12 cellular contexts compared by ENCODE assay signal in genomic region chr4:82376109-82376508, GRCh38. TPM values are rescaled to one million over a fixed set of nuclear protein-coding genes. Genes with fewer than 3 reads are reported as not detected.
A peak's percentile ranks its signal among the peaks of the same experiment; 100 is the strongest.
DNase-seq lines count a peak whose midpoint lies in the region; ATAC-seq and TF ChIP-seq lines count a peak whose summit lies in the region.
"Had no signal": no experiment of that assay in that cellular context is flagged by ENCODE, and none has a peak within 500 bp of the region (broad histone marks: within the 10 kb centered on the region; RNA-seq: fewer than 3 reads in every experiment).

No MANE protein-coding gene starts in this region.

- no peak overlapping the region for H3K23ac ChIP-seq in H9 (ENCODE audit: insufficient read length, low read depth, low read length)

- H3K4ac ChIP-seq in H9 (ENCODE audit: low read depth, low read length) = no peak overlapping the region

- no peaks in the 10 kb centered on the region for H4K20me1 ChIP-seq in H9 (ENCODE audit: control insufficient read depth, insufficient read depth, insufficient read length)

- no peak overlapping the region for H3K18ac ChIP-seq in H9 (ENCODE audit: insufficient read length, low read depth, low read length)

- peaks cover 5% of the 10 kb centered on the region for H3K36me3 ChIP-seq in CD4-positive, CD25-positive, alpha-beta regulatory T cell (ENCODE audit: control insufficient read depth, insufficient read depth, low read length)

- no peak overlapping the region for H2AK5ac ChIP-seq in H9 (ENCODE audit: insufficient read length, low read length)

- no peak overlapping the region for H2BK20ac ChIP-seq in H9 (ENCODE audit: low read depth, low read length, poor library complexity, severe bottlenecking)

- no peak overlapping the region for H2BK5ac ChIP-seq in H9 (ENCODE audit: insufficient read length, low read length)

- H3T11ph ChIP-seq in H9 (ENCODE audit: low read length) = no peak overlapping the region

- peak overlapping the region; percentile 59 for H3K4me2 ChIP-seq in H9 (ENCODE audit: insufficient read depth, insufficient read length, low read length)

- no peak for ATAC-seq in CD4-positive, CD25-positive, alpha-beta regulatory T cell (ENCODE audit: low read depth in 2 of 2)
- ATAC-seq in naive B cell (ENCODE audit: low read depth in 2 of 2) = no peak
- ATAC-seq: body of pancreas had no signal

- H3K27ac ChIP-seq in CD4-positive, CD25-positive, alpha-beta regulatory T cell (ENCODE audit: insufficient read depth, low read length, poor library complexity, severe bottlenecking) = no peak overlapping the region
- no peak overlapping the region for H3K27ac ChIP-seq in H9 (ENCODE audit: insufficient read length, low read depth, low read length)
- H3K27ac ChIP-seq: body of pancreas had no signal

- peak overlapping the region in 3 of 4 donors; percentile 98 to 100 (median 99) for H3K4me3 Mint-ChIP-seq in CD4-positive, CD25-positive, alpha-beta regulatory T cell
- H3K4me3 Mint-ChIP-seq in H9 (peak overlapping the region; percentile 92 to 97), naive B cell (peak overlapping the region in 6 of 8 donors; percentile 51 to 99 (median 96))
- peak overlapping the region; percentile 95 for H3K4me3 Mint-ChIP-seq in activated T-helper 2 cell treated with anti-CD3 and anti-CD28 coated beads, Interferon-gamma antibody, Interleukin-2, Interleukin-4, amounts not matched to agents 10 μg/mL and 5 μg/mL and 100 μg/mL, durations not matched to agents 14 hours and 24 hours and 36 hours (ENCODE audit: low read depth)

- H3K27me3 ChIP-seq in CD4-positive, CD25-positive, alpha-beta regulatory T cell (ENCODE audit: control insufficient read depth, insufficient read depth, low read length) = no peaks in the 10 kb centered on the region
- no peaks in the 10 kb centered on the region for H3K27me3 ChIP-seq in H9 (ENCODE audit: insufficient read depth, low read length)
- H3K27me3 ChIP-seq: body of pancreas had no signal

- no CpG with 5 or more reads among the region's 4 CpGs for WGBS in H9 (ENCODE audit: extremely low coverage, insufficient read length, low lambda C conversion rate)

- H2BK15ac ChIP-seq in H9 (ENCODE audit: low read depth, low read length) = no peak overlapping the region

- H3K36me3 Mint-ChIP-seq in CD4-positive, CD25-positive, alpha-beta regulatory T cell = peaks cover 19% of the 10 kb centered on the region
- peaks cover 31 to 41% (median 36%) of the 10 kb centered on the region in 3 experiments for H3K36me3 Mint-ChIP-seq in H9 (ENCODE audit: insufficient read depth in 1 of 3, low read depth in 3 of 3)
- peaks cover 48% of the 10 kb centered on the region for H3K36me3 Mint-ChIP-seq in activated T-helper 2 cell treated with anti-CD3 and anti-CD28 coated beads, Interferon-gamma antibody, Interleukin-2, Interleukin-4, amounts not matched to agents 10 μg/mL and 5 μg/mL and 100 μg/mL, durations not matched to agents 14 hours and 24 hours and 36 hours (ENCODE audit: low read depth)
- peaks cover 17 to 21% of the 10 kb centered on the region in 2 donors for H3K36me3 Mint-ChIP-seq in naive B cell

- intact Hi-C loops in activated T-helper 2 cell treated with anti-CD3 and anti-CD28 coated beads, Interferon-gamma antibody, Interleukin-2, Interleukin-4, amounts not matched to agents 10 μg/mL and 5 μg/mL and 100 μg/mL, durations not matched to agents 14 hours and 24 hours and 36 hours (cut with micrococcal nuclease) = no loop called here

- H3K4me3 ChIP-seq in CD4-positive, CD25-positive, alpha-beta regulatory T cell (ENCODE audit: low read depth, low read length) = peak overlapping the region; percentile 97
- H3K4me3 ChIP-seq: body of pancreas had no signal

- TF ChIP-seq CTCF in H9 (conservative IDR thresholded peaks at IDR 0.05) (no peak), GM13976 (IDR thresholded peaks at IDR 0.05; ENCODE audit: borderline replicate concordance, control extremely low read depth, extremely low read depth, insufficient read depth, missing control alignments) (no peak)

- H2BK120ac ChIP-seq in H9 (ENCODE audit: low read depth, low read length, poor library complexity, severe bottlenecking) = no peak overlapping the region

- H3K4me1 ChIP-seq in CD4-positive, CD25-positive, alpha-beta regulatory T cell (ENCODE audit: control insufficient read depth, insufficient read depth, low read length, poor library complexity, severe bottlenecking) = peaks cover 27% of the 10 kb centered on the region
- H3K4me1 ChIP-seq in H9 (ENCODE audit: insufficient read depth, low read length) = peaks cover 3% of the 10 kb centered on the region; the same call in 1 of the 2 replicates

- H3K23me2 ChIP-seq in H9 (ENCODE audit: insufficient read length, low read depth, low read length, poor library complexity, severe bottlenecking) = peaks cover 7% of the 10 kb centered on the region

- no peaks in the 10 kb centered on the region for H3K9me3 Mint-ChIP-seq in CD4-positive, CD25-positive, alpha-beta regulatory T cell
- peaks cover 5 to 8% of the 10 kb centered on the region in 2 experiments; a peak in 3 of 5 replicates for H3K9me3 Mint-ChIP-seq in H9
- no peaks in the 10 kb centered on the region for H3K9me3 Mint-ChIP-seq in activated T-helper 2 cell treated with anti-CD3 and anti-CD28 coated beads, Interferon-gamma antibody, Interleukin-2, Interleukin-4, amounts not matched to agents 10 μg/mL and 5 μg/mL and 100 μg/mL, durations not matched to agents 14 hours and 24 hours and 36 hours
- no peaks in the 10 kb centered on the region for H3K9me3 Mint-ChIP-seq in naive B cell

- H3K79me1 ChIP-seq in H9 (ENCODE audit: insufficient read depth, low read depth, low read length, poor library complexity, severe bottlenecking) = peaks cover 3% of the 10 kb centered on the region

- peaks cover 27 to 44% (median 35%) of the 10 kb centered on the region in 4 donors for H3K4me1 Mint-ChIP-seq in CD4-positive, CD25-positive, alpha-beta regulatory T cell
- H3K4me1 Mint-ChIP-seq in H9 = peaks cover 16 to 18% of the 10 kb centered on the region in 2 experiments
- H3K4me1 Mint-ChIP-seq in activated T-helper 2 cell treated with anti-CD3 and anti-CD28 coated beads, Interferon-gamma antibody, Interleukin-2, Interleukin-4, amounts not matched to agents 10 μg/mL and 5 μg/mL and 100 μg/mL, durations not matched to agents 14 hours and 24 hours and 36 hours (ENCODE audit: low read depth) = peaks cover 13% of the 10 kb centered on the region
- peaks cover 32 to 45% (median 44%) of the 10 kb centered on the region in 3 donors for H3K4me1 Mint-ChIP-seq in naive B cell

- no peaks in the 10 kb centered on the region for H3K9me3 ChIP-seq in CD4-positive, CD25-positive, alpha-beta regulatory T cell (ENCODE audit: control insufficient read depth in 2 of 2, low read length in 2 of 2)
- H3K9me3 ChIP-seq in H9 (ENCODE audit: control insufficient read depth, low read depth, low read length) = no peaks in the 10 kb centered on the region
- H3K9me3 ChIP-seq: body of pancreas had no signal

- H3K14ac ChIP-seq in H9 (ENCODE audit: insufficient read depth, low read length) = no peak overlapping the region

- no peak overlapping the region for H2AFZ ChIP-seq in H9 (ENCODE audit: low read length)

- H3K79me2 ChIP-seq in H9 (ENCODE audit: insufficient read depth, low read length) = peaks cover 30% of the 10 kb centered on the region

- H3K56ac ChIP-seq in H9 (ENCODE audit: insufficient read length, low read depth, low read length) = no peak overlapping the region

- H3K27ac Mint-ChIP-seq in CD4-positive, CD25-positive, alpha-beta regulatory T cell = peak overlapping the region in 1 of 3 donors; percentile 83
- H3K27ac Mint-ChIP-seq in H9 (no peak overlapping the region), naive B cell (peak overlapping the region in 3 of 6 donors; percentile 21 to 47 (median 32))
- H3K27ac Mint-ChIP-seq in activated T-helper 2 cell treated with anti-CD3 and anti-CD28 coated beads, Interferon-gamma antibody, Interleukin-2, Interleukin-4, amounts not matched to agents 10 μg/mL and 5 μg/mL and 100 μg/mL, durations not matched to agents 14 hours and 24 hours and 36 hours = no peak overlapping the region

- DNase-seq in CD4-positive, CD25-positive, alpha-beta regulatory T cell = no peak
- DNase-seq in H9 = no peak
- no peak for DNase-seq in activated T-helper 2 cell treated with anti-CD3 and anti-CD28 coated beads, Interferon-gamma antibody, Interleukin-2, Interleukin-4, amounts not matched to agents 10 μg/mL and 5 μg/mL and 100 μg/mL, durations not matched to agents 14 hours and 24 hours and 36 hours (ENCODE audit: low spot score)
- no peak for DNase-seq in naive B cell
- no peak for DNase-seq in GM13976 (ENCODE audit: low spot score)
- no peak for DNase-seq in stimulated activated naive CD4-positive, alpha-beta T cell treated with Interleukin-2 at 50 U/mL for 16 hours (lab: John Stamatoyannopoulos, UW)
- no peak for DNase-seq in mesenteric fat pad (ENCODE audit: low spot score)
- DNase-seq in NCI-H526 (lab: John Stamatoyannopoulos, UW) = no peak
- DNase-seq: activated CD4-positive, alpha-beta T cell treated with anti-CD3 and anti-CD28 coated beads for 1 hour; body of pancreas; NCI-H1694; small intestine had no signal

- no peak overlapping the region for H4K5ac ChIP-seq in H9 (ENCODE audit: insufficient read length, low read depth, low read length)

- in situ Hi-C loops in GM13976 (cut with MboI; ENCODE audit: low sequenced_read_pairs, unreplicated experiment) = no loop called here

- no peak overlapping the region for H2BK12ac ChIP-seq in H9 (ENCODE audit: insufficient read length, low read depth, low read length)

- H3K27me3 Mint-ChIP-seq in CD4-positive, CD25-positive, alpha-beta regulatory T cell = peaks cover 8% of the 10 kb centered on the region
- H3K27me3 Mint-ChIP-seq in H9 (ENCODE audit: low read depth) (no peaks in the 10 kb centered on the region), naive B cell (no peaks in the 10 kb centered on the region)
- no peaks in the 10 kb centered on the region for H3K27me3 Mint-ChIP-seq in activated T-helper 2 cell treated with anti-CD3 and anti-CD28 coated beads, Interferon-gamma antibody, Interleukin-2, Interleukin-4, amounts not matched to agents 10 μg/mL and 5 μg/mL and 100 μg/mL, durations not matched to agents 14 hours and 24 hours and 36 hours (ENCODE audit: low read depth)

- H4K8ac ChIP-seq in H9 (replicated peaks; ENCODE audit: insufficient read length, low read depth, low read length) = no peak overlapping the region

- no peak overlapping the region for H4K91ac ChIP-seq in H9 (ENCODE audit: insufficient read length, low read depth, low read length)

- H3K9ac ChIP-seq in H9 (ENCODE audit: extremely low read depth, insufficient read length, low read length) = no peak overlapping the region

RNA-seq across cellular contexts. Expression of gene HNRNPD, which starts 2.3 kb away (rescaled TPM):
- 270 TPM for total RNA-seq in CD4-positive, CD25-positive, alpha-beta regulatory T cell
- polyA plus RNA-seq in CD4-positive, CD25-positive, alpha-beta regulatory T cell = 100 to 1,000 TPM; 193 to 210 (median 202) TPM
- total RNA-seq in H9 (2021) (610 and 611 TPM in 2 replicates), mesenteric fat pad (112 TPM)
- total RNA-seq in activated T-helper 2 cell treated with anti-CD3 and anti-CD28 coated beads, Interferon-gamma antibody, Interleukin-2, Interleukin-4, amounts not matched to agents 10 μg/mL and 5 μg/mL and 100 μg/mL, durations not matched to agents 14 hours and 24 hours and 36 hours = 461 and 489 TPM in 2 replicates
- polyA plus RNA-seq in naive B cell (ENCODE audit: low read depth in 6 of 6) = 100 to 1,000 TPM; 219 to 328 (median 248) TPM

RNA-seq across cellular contexts. Expression of gene HNRNPDL, which starts 54.2 kb away (rescaled TPM):
- 337 TPM for total RNA-seq in CD4-positive, CD25-positive, alpha-beta regulatory T cell
- 100 to 1,000 TPM; 142 to 186 (median 168) TPM for polyA plus RNA-seq in CD4-positive, CD25-positive, alpha-beta regulatory T cell
- 471 and 472 TPM in 2 replicates for total RNA-seq in H9 (2021)
- 470 and 486 TPM in 2 replicates for total RNA-seq in activated T-helper 2 cell treated with anti-CD3 and anti-CD28 coated beads, Interferon-gamma antibody, Interleukin-2, Interleukin-4, amounts not matched to agents 10 μg/mL and 5 μg/mL and 100 μg/mL, durations not matched to agents 14 hours and 24 hours and 36 hours
- polyA plus RNA-seq in naive B cell (ENCODE audit: low read depth in 6 of 6) = 100 to 1,000 TPM; 288 to 428 (median 371) TPM
- 217 TPM for total RNA-seq in mesenteric fat pad

RNA-seq across cellular contexts. Expression of gene ENOPH1, which starts 54.3 kb away (rescaled TPM):
- total RNA-seq in CD4-positive, CD25-positive, alpha-beta regulatory T cell = 26.7 TPM
- polyA plus RNA-seq in CD4-positive, CD25-positive, alpha-beta regulatory T cell = 10 to 100 TPM; 47.1 to 48.7 (median 47.8) TPM
- total RNA-seq in H9 (2021) (62.4 and 66.4 TPM in 2 replicates), mesenteric fat pad (21.2 TPM)
- 64.5 and 65.9 TPM in 2 replicates for total RNA-seq in activated T-helper 2 cell treated with anti-CD3 and anti-CD28 coated beads, Interferon-gamma antibody, Interleukin-2, Interleukin-4, amounts not matched to agents 10 μg/mL and 5 μg/mL and 100 μg/mL, durations not matched to agents 14 hours and 24 hours and 36 hours
- 10 to 100 TPM; 38.3 to 91.0 (median 39.1) TPM for polyA plus RNA-seq in naive B cell (ENCODE audit: low read depth in 6 of 6)
